ENCODE assay signal across 1 cellular context in genomic region chr17:73285916-73286862, GRCh38.
TF ChIP-seq lines count a peak whose summit lies in the region.

No MANE protein-coding gene starts in this region.

TF ChIP-seq in IMR-90, 13 proteins besides CTCF, POLR2A, EP300 and RAD21:
- TF ChIP-seq MXI1 (IDR thresholded peaks at IDR 0.05; ENCODE audit: borderline replicate concordance, low read depth, low read length) (no peak), BHLHE40 (IDR thresholded peaks at IDR 0.05; ENCODE audit: low read depth, low read length) (no peak), ELK1 (IDR thresholded peaks at IDR 0.05; ENCODE audit: borderline replicate concordance, low read depth, low read length) (no peak), SMC3 (IDR thresholded peaks at IDR 0.05; ENCODE audit: low read depth, low read length) (no peak), RCOR1 (IDR thresholded peaks at IDR 0.05; ENCODE audit: insufficient replicate concordance, low read length) (no peak), CHD1 (IDR thresholded peaks at IDR 0.05; ENCODE audit: low read depth, low read length) (no peak), FOS (IDR thresholded peaks at IDR 0.05; ENCODE audit: low read depth, low read length) (no peak), RFX5 (IDR thresholded peaks at IDR 0.05; ENCODE audit: low read depth, low read length) (no peak), USF2 (IDR thresholded peaks at IDR 0.05; ENCODE audit: low read depth, low read length) (no peak), NFE2L2 (IDR thresholded peaks at IDR 0.05; ENCODE audit: low read depth, low read length) (no peak), MAZ (IDR thresholded peaks at IDR 0.05; ENCODE audit: borderline replicate concordance, low read depth, low read length) (no peak), CEBPB (IDR thresholded peaks at IDR 0.05; ENCODE audit: low read depth, low read length) (no peak), MAFK (IDR thresholded peaks at IDR 0.05; ENCODE audit: low read depth, low read length) (no peak)
